In genomic region chr20:9939231-9939630, GRCh38 we compare ENCODE assay signal across 8 cellular contexts.
"Had no signal": no experiment of that assay in that cellular context is flagged by ENCODE, and none has a peak within 500 bp of the region (broad histone marks: within the 10 kb centered on the region; RNA-seq: fewer than 3 reads in every experiment).

No MANE protein-coding gene starts in this region.

- H3K4me3 Mint-ChIP-seq: IgD-negative memory B cell had no signal

- FAIRE-seq: HTR-8/SVneo, K562 had no signal

- DNase-seq: IMR-90, KBM-7, KG1 had no signal

- H3K4me1 Mint-ChIP-seq: IgD-negative memory B cell had no signal

- H3K36me3 Mint-ChIP-seq: IgD-negative memory B cell had no signal

- ATAC-seq: K562 had no signal

- H3K4me3 ChIP-seq: K562 had no signal

- H3K4me2 ChIP-seq: KMS-11 had no signal

- H3K27ac ChIP-seq: HL-60, KMS-11 had no signal

- H3K9ac ChIP-seq: KMS-11 had no signal

- H3K27ac Mint-ChIP-seq: IgD-negative memory B cell had no signal
